ENCODE assay signal across 1 cellular context in genomic region chr1:210025870-210026269, GRCh38.
TF ChIP-seq lines count a peak whose summit lies in the region.

No MANE protein-coding gene starts in this region.

TF ChIP-seq in HCT116, 20 proteins besides CTCF, POLR2A, EP300 and RAD21:
- TF ChIP-seq TCF7L2 (IDR thresholded peaks at IDR 0.05; ENCODE audit: borderline replicate concordance, extremely low read depth, insufficient read depth, insufficient read length) (no peak), SIN3A (IDR thresholded peaks at IDR 0.05; ENCODE audit: low read depth) (no peak)
